In genomic region chr7:133253522-133253882, GRCh38 we compare ENCODE assay signal across 8 cellular contexts. TPM values are rescaled to one million over a fixed set of nuclear protein-coding genes. Genes with fewer than 3 reads are reported as not detected.
A peak's percentile ranks its signal among the peaks of the same experiment; 100 is the strongest.
DNase-seq lines count a peak whose midpoint lies in the region; ATAC-seq, FAIRE-seq and TF ChIP-seq lines count a peak whose summit lies in the region.

No MANE protein-coding gene starts in this region.

- peaks cover 8% of the 10 kb centered on the region for H3K36me3 Mint-ChIP-seq in activated CD4-positive, alpha-beta T cell treated with anti-CD3 and anti-CD28 coated beads, Interleukin-2, amount 10 ng/mL, durations not matched to agents 7 days and 5 days (ENCODE audit: low read depth)
- peaks cover 21% of the 10 kb centered on the region for H3K36me3 Mint-ChIP-seq in brain

- H3K9me3 ChIP-seq in left lung (no peaks in the 10 kb centered on the region), stomach smooth muscle (ENCODE audit: control insufficient read depth in 2 of 2, low read length in 2 of 2) (no peaks in the 10 kb centered on the region)

- no peaks in the 10 kb centered on the region for H3K27me3 ChIP-seq in left lung
- no peaks in the 10 kb centered on the region for H3K27me3 ChIP-seq in stomach smooth muscle (ENCODE audit: control insufficient read depth in 1 of 2, insufficient read depth in 2 of 2, low read length in 2 of 2)

- POLR2A ChIA-PET in activated CD4-positive, alpha-beta T cell treated with anti-CD3 and anti-CD28 coated beads, Interleukin-2, amount 10 ng/mL, durations not matched to agents 7 days and 5 days (lab: Charles Lee), result no interaction called here

- H3K4me1 ChIP-seq in left lung, result peaks cover 6 to 34% of the 10 kb centered on the region in 2 donors
- no peaks in the 10 kb centered on the region for H3K4me1 ChIP-seq in stomach smooth muscle (ENCODE audit: control insufficient read depth, insufficient read depth, low read length)

- peak; percentile 13 for DNase-seq in activated CD4-positive, alpha-beta T cell treated with anti-CD3 and anti-CD28 coated beads, Interleukin-2, amount 10 ng/mL, durations not matched to agents 7 days and 5 days
- no peak for DNase-seq in activated CD4-positive, alpha-beta T cell treated with anti-CD3 and anti-CD28 coated beads for 4 hours
- DNase-seq in NCI-H345 (lab: John Stamatoyannopoulos, UW), result peak; percentile 13
- DNase-seq in left lung, result no peak
- DNase-seq in D721Med (ENCODE audit: insufficient read length, low spot score), result no peak

- H3K27ac Mint-ChIP-seq in activated CD4-positive, alpha-beta T cell treated with anti-CD3 and anti-CD28 coated beads, Interleukin-2, amount 10 ng/mL, durations not matched to agents 7 days and 5 days, result peak overlapping the region; percentile 92
- peak overlapping the region; percentile 97 to 99 (median 98) for H3K27ac Mint-ChIP-seq in brain

- ATAC-seq in left lung (peak; percentile 57), HG02798 (IDR thresholded peaks at IDR 0.05; ENCODE audit: poor library complexity, unreplicated experiment) (no peak)

- H3K27me3 Mint-ChIP-seq in activated CD4-positive, alpha-beta T cell treated with anti-CD3 and anti-CD28 coated beads, Interleukin-2, amount 10 ng/mL, durations not matched to agents 7 days and 5 days, result no peaks in the 10 kb centered on the region
- H3K27me3 Mint-ChIP-seq in brain, result peaks cover 8% of the 10 kb centered on the region

- H3K9me3 Mint-ChIP-seq in activated CD4-positive, alpha-beta T cell treated with anti-CD3 and anti-CD28 coated beads, Interleukin-2, amount 10 ng/mL, durations not matched to agents 7 days and 5 days, result no peaks in the 10 kb centered on the region
- peaks cover 0 to 6% (median 0%) of the 10 kb centered on the region in 5 experiments for H3K9me3 Mint-ChIP-seq in brain

- TF ChIP-seq CTCF in brain (conservative IDR thresholded peaks at IDR 0.05), result no peak
- TF ChIP-seq CTCF in left lung (IDR thresholded peaks at IDR 0.05), result no peak
- no peak for TF ChIP-seq CTCF in D721Med (IDR thresholded peaks at IDR 0.05; ENCODE audit: insufficient read depth, missing control alignments)

- H3K36me3 ChIP-seq in left lung, result no peaks in the 10 kb centered on the region
- no peaks in the 10 kb centered on the region for H3K36me3 ChIP-seq in stomach smooth muscle (ENCODE audit: control insufficient read depth in 2 of 2, insufficient read depth in 2 of 2, low read length in 2 of 2)

- H3K9ac ChIP-seq in stomach smooth muscle (ENCODE audit: low read length in 2 of 2), result peak overlapping the region; percentile 89 to 95

- H3K4me1 Mint-ChIP-seq in activated CD4-positive, alpha-beta T cell treated with anti-CD3 and anti-CD28 coated beads, Interleukin-2, amount 10 ng/mL, durations not matched to agents 7 days and 5 days, result peaks cover 41% of the 10 kb centered on the region
- H3K4me1 Mint-ChIP-seq in brain, result peaks cover 55% of the 10 kb centered on the region

- CTCF ChIA-PET in activated CD4-positive, alpha-beta T cell treated with anti-CD3 and anti-CD28 coated beads, Interleukin-2, amount 10 ng/mL, durations not matched to agents 7 days and 5 days (lab: Charles Lee), result interaction anchor here (1.2 to 1.3 kb wide), 2 partner anchors 11 to 172 kb away, joined by 3 to 4 read pairs; partner anchors contain the start of gene CHCHD3

- H3K4me3 ChIP-seq in left lung (peak overlapping the region; percentile 71 to 88), stomach smooth muscle (ENCODE audit: low read length in 2 of 2) (peak overlapping the region; percentile 85 to 92)

- peak overlapping the region; percentile 93 for H3K4me3 Mint-ChIP-seq in activated CD4-positive, alpha-beta T cell treated with anti-CD3 and anti-CD28 coated beads, Interleukin-2, amount 10 ng/mL, durations not matched to agents 7 days and 5 days
- peak overlapping the region; percentile 88 to 99 (median 96) for H3K4me3 Mint-ChIP-seq in brain

- no peak for FAIRE-seq in D721Med (lab: Jason Lieb, UNC)

- intact Hi-C loops in left lung (cut with DNase I), result no loop called here

- H3K27ac ChIP-seq in left lung (peak overlapping the region; percentile 71 to 84), stomach smooth muscle (ENCODE audit: low read length) (peak overlapping the region; percentile 50)

RNA-seq across cellular contexts. Expression of gene EXOC4, which starts 0.6 kb away (rescaled TPM):
- 10 to 100 TPM; 76.7 to 84.6 TPM for total RNA-seq in activated CD4-positive, alpha-beta T cell treated with anti-CD3 and anti-CD28 coated beads, Interleukin-2, amount 10 ng/mL, durations not matched to agents 7 days and 5 days
- polyA plus RNA-seq in brain (ENCODE audit: insufficient read depth, low read depth, low replicate concordance), result 70.6 TPM
- total RNA-seq in left lung, result 10 to 100 TPM; 68.0 to 79.4 TPM

Comparison
In these comparisons a context has a peak if more than half of its experiments do, and no peak if none do; other contexts are left out.
1. DNase-seq: peak in activated CD4-positive, alpha-beta T cell treated with anti-CD3 and anti-CD28 coated beads, Interleukin-2, amount 10 ng/mL, durations not matched to agents 7 days and 5 days (single experiment) and NCI-H345 (single experiment); none in activated CD4-positive, alpha-beta T cell treated with anti-CD3 and anti-CD28 coated beads for 4 hours (0 of 2), left lung (0 of 2) and D721Med (single experiment).